8 cellular contexts compared by ENCODE assay signal in genomic region chr2:162344617-162344950, GRCh38. TPM values are rescaled to one million over a fixed set of nuclear protein-coding genes. Genes with fewer than 3 reads are reported as not detected.
DNase-seq lines count a peak whose midpoint lies in the region; ATAC-seq and TF ChIP-seq lines count a peak whose summit lies in the region.

No MANE protein-coding gene starts in this region.

- H3K9me3 ChIP-seq in lung (ENCODE audit: control insufficient read depth in 2 of 2, insufficient read depth in 1 of 2, low read length in 1 of 2), result no peaks in the 10 kb centered on the region
- H3K9me3 ChIP-seq in upper lobe of left lung, result no peaks in the 10 kb centered on the region

- H3K4me1 ChIP-seq in lung (ENCODE audit: control insufficient read depth in 2 of 2, insufficient read depth in 2 of 2, low read length in 2 of 2), result peaks cover 1 to 8% of the 10 kb centered on the region in 2 donors
- peaks cover 8 to 17% (median 12%) of the 10 kb centered on the region in 4 donors for H3K4me1 ChIP-seq in upper lobe of left lung

- H3K27ac ChIP-seq in lung (ENCODE audit: low read depth in 1 of 2, low read length in 1 of 2) (peak overlapping the region in 1 of 2 donors; percentile 88), upper lobe of left lung (peak overlapping the region; percentile 82 to 96 (median 91))

- CTCF ChIA-PET in BJ (lab: Yijun Ruan, JAX), result no interaction called here

- H3K27me3 ChIP-seq in BJ (ENCODE audit: control insufficient read depth, insufficient read depth, low read length), result no peaks in the 10 kb centered on the region
- H3K27me3 ChIP-seq in lung (ENCODE audit: control insufficient read depth, insufficient read depth), result no peaks in the 10 kb centered on the region
- no peaks in the 10 kb centered on the region for H3K27me3 ChIP-seq in upper lobe of left lung

- DNase-seq in BJ (ENCODE audit: low read depth), result no peak
- DNase-seq in astrocyte of the cerebellum (ENCODE audit: low read depth), result no peak
- DNase-seq in lung (ENCODE audit: low spot score), result no peak
- no peak for DNase-seq in upper lobe of left lung
- DNase-seq in iPS-NIHi7 (ENCODE audit: extremely low spot score), result no peak
- DNase-seq in putamen (ENCODE audit: low spot score), result no peak

- in situ Hi-C loops in astrocyte of the cerebellum (cut with HindIII; ENCODE audit: low sequenced_read_pairs), result no loop called here

- H3K4me3 ChIP-seq in BJ (ENCODE audit: low read depth, low read length) (peak overlapping the region; percentile 77), astrocyte of the cerebellum (ENCODE audit: low read depth, low read length) (peak overlapping the region; percentile 83), lung (peak overlapping the region; percentile 95), upper lobe of left lung (peak overlapping the region; percentile 43 to 98 (median 88))

- peak; percentile 1 for ATAC-seq in HG03354 (IDR thresholded peaks at IDR 0.05; ENCODE audit: poor library complexity, severe bottlenecking, unreplicated experiment)
- ATAC-seq in lung (ENCODE audit: insufficient read depth, low FRiP score), result no peak
- no peak for ATAC-seq in upper lobe of left lung (ENCODE audit: low FRiP score in 2 of 2)
- no peak for ATAC-seq in HG03045 (IDR thresholded peaks at IDR 0.05; ENCODE audit: unreplicated experiment)

- POLR2A ChIA-PET in BJ (lab: Charles Lee), result no interaction called here

- WGBS in lung, 2 donors, result 1 to 6% methylated on average over 8 of the region's 8 CpGs
- WGBS in upper lobe of left lung, 2 donors, result 6 to 11% methylated on average over 8 of the region's 8 CpGs

- no peak for TF ChIP-seq POLR2A in upper lobe of left lung (IDR thresholded peaks at IDR 0.05)

- no peak for TF ChIP-seq CTCF in BJ (IDR thresholded peaks at IDR 0.05; ENCODE audit: insufficient read depth, low read depth, low read length)
- no peak for TF ChIP-seq CTCF in astrocyte of the cerebellum (IDR thresholded peaks at IDR 0.05; ENCODE audit: low read depth, low read length, missing control alignments)
- TF ChIP-seq CTCF in lung (IDR thresholded peaks at IDR 0.05; ENCODE audit: control extremely low read depth, extremely low read depth), result no peak
- no peak for TF ChIP-seq CTCF in upper lobe of left lung (IDR thresholded peaks at IDR 0.05)

- TF ChIP-seq EP300 in upper lobe of left lung (IDR thresholded peaks at IDR 0.05), result no peak

- H3K36me3 ChIP-seq in BJ (ENCODE audit: control insufficient read depth, insufficient read depth, low read length), result no peaks in the 10 kb centered on the region
- no peaks in the 10 kb centered on the region for H3K36me3 ChIP-seq in lung (ENCODE audit: control insufficient read depth in 2 of 2, insufficient read depth in 2 of 2, low read length in 2 of 2)
- H3K36me3 ChIP-seq in upper lobe of left lung, result peaks cover 0 to 6% (median 0%) of the 10 kb centered on the region in 4 donors

RNA-seq across cellular contexts. Expression of gene GCA, which starts 0.7 kb away (rescaled TPM):
- polyA plus RNA-seq in BJ (2011; rRNA removed), result 5.2 and 6.2 TPM in 2 replicates
- 2.9 and 3.2 TPM in 2 replicates for polyA minus RNA-seq in BJ (2011; rRNA and poly(A)+ RNA removed)
- total RNA-seq in lung, result 10 to 100 TPM; 38.7 to 74.6 TPM
- polyA plus RNA-seq in lung, result 100 to 1,000 TPM in 1 of 2 donors, 10 to 100 TPM in 1; 34.1 to 220 TPM
- 100 to 1,000 TPM in 1 of 6 donors, 10 to 100 TPM in 5; 12.7 to 101 (median 38.1) TPM for total RNA-seq in upper lobe of left lung

RNA-seq across cellular contexts. Expression of gene IFIH1, which starts 26.1 kb away (rescaled TPM):
- polyA plus RNA-seq in BJ (2011; rRNA removed), result 0.47 and 0.96 TPM in 2 replicates
- polyA minus RNA-seq in BJ (2011; rRNA and poly(A)+ RNA removed), result 0.24 and 0.62 TPM in 2 replicates
- 10 to 100 TPM; 21.5 to 26.1 TPM for total RNA-seq in lung
- polyA plus RNA-seq in lung, result 10 to 100 TPM in 1 of 2 donors, 1 to 10 TPM in 1; 9.4 to 18.7 TPM
- total RNA-seq in upper lobe of left lung, result 10 to 100 TPM; 21.0 to 47.2 (median 28.5) TPM
